9 cellular contexts compared by ENCODE assay signal in the genomic region with DNA sequence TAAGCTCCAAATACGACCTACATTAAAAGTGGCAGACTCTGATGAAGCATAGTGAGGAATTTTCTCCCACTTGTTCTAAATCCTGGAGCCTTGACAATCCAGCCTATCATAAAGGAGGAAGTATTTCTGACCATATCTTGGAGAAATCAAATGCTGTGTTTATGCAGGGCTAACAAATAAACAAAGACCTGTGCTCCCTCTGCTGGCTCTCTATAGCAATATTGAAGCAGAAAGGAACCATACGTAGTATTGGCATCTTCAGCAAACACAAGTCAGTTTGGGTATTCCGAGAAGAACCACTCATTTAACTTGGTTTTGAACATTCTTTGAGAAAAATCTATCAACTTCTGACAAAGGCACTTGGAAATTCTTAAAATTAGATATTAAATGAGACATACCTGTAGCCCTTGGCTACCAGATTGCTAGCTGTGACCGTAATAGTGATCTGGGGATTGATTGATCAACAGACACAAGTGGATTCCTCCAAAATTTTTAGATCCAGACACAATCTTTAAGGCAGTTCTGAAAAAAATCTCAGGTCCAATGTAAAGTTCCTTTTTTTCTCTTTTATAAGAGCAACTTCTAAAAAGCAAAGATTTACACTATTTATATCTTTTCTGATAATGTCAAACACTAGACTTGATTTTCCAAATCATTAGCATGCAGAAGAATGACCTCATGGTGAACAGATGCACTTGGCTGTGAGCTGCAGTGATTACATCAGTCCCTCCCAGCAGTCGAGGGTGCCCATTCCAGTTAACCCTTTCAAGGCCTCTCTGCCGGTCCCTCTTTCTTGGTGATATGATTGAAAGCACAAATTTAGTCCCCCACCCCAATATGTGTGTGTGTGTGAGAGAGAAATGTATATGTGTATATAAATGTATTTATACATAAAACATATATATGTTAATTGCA. TPM values are rescaled to one million over a fixed set of nuclear protein-coding genes. Genes with fewer than 3 reads are reported as not detected.
A peak's percentile ranks its signal among the peaks of the same experiment; 100 is the strongest.
DNase-seq lines count a peak whose midpoint lies in the region; ATAC-seq and TF ChIP-seq lines count a peak whose summit lies in the region.
"Had no signal": no experiment of that assay in that cellular context is flagged by ENCODE, and none has a peak within 500 bp of the region (broad histone marks: within the 10 kb centered on the region; RNA-seq: fewer than 3 reads in every experiment).

No MANE protein-coding gene starts in this region.

- no peak for TF ChIP-seq POLR2A in testis (IDR thresholded peaks at IDR 0.05)

- peak; percentile 10 for TF ChIP-seq CTCF in cardiac muscle cell (IDR thresholded peaks at IDR 0.05; ENCODE audit: low read depth, low read length)
- TF ChIP-seq CTCF in choroid plexus epithelial cell (conservative IDR thresholded peaks at IDR 0.05; ENCODE audit: low read depth, low read length): peak; percentile 46
- TF ChIP-seq CTCF in testis (IDR thresholded peaks at IDR 0.05): peak in 2 of 3 experiments; percentile 9 to 11

- 57% methylated on average over 6 of the region's 6 CpGs for WGBS in right cardiac atrium
- WGBS in testis, 2 donors: 74 to 77% methylated on average over 6 of the region's 6 CpGs

- intact Hi-C loops in right cardiac atrium (cut with DNase I): no loop called here
- intact Hi-C loops in testis (cut with DNase I; ENCODE audit: low total_unique reads): no loop called here

- H3K9me3 ChIP-seq in cardiac muscle cell (ENCODE audit: low read depth) (no peaks in the 10 kb centered on the region), right cardiac atrium (ENCODE audit: control insufficient read depth, low read length) (no peaks in the 10 kb centered on the region), testis (no peaks in the 10 kb centered on the region)

- H3K27me3 ChIP-seq in cardiac muscle cell (peaks cover 11% of the 10 kb centered on the region), right cardiac atrium (ENCODE audit: control insufficient read depth, insufficient read depth) (no peaks in the 10 kb centered on the region), testis (no peaks in the 10 kb centered on the region)

- H3K36me3 ChIP-seq in cardiac muscle cell (no peaks in the 10 kb centered on the region), testis (ENCODE audit: low read depth, missing control alignments) (no peaks in the 10 kb centered on the region)

- peak in 1 of 2 donors; percentile 3 for DNase-seq in cardiac muscle cell (ENCODE audit: low read depth in 1 of 2, low spot score in 1 of 2)
- no peak for DNase-seq in right cardiac atrium
- peak; percentile 58 for DNase-seq in NCI-H524 treated with DMSO at 0.1 percent for 48 hours (lab: John Stamatoyannopoulos, UW)
- peak; percentile 42 for DNase-seq in choroid plexus epithelial cell (ENCODE audit: low read depth)
- no peak for DNase-seq in testis
- DNase-seq in epidermal melanocyte (ENCODE audit: insufficient read length, low spot score): no peak
- DNase-seq in NOMO-1 (lab: John Stamatoyannopoulos, UW; ENCODE audit: unreplicated experiment in 2 of 2): no peak
- DNase-seq in activated T-cell treated with anti-CD3 and anti-CD28 coated beads, Interleukin-2, amount 50 U/mL, for 48 hours: no peak

- H3K4me3 ChIP-seq in cardiac muscle cell (no peak overlapping the region), right cardiac atrium (ENCODE audit: low read length) (no peak overlapping the region), choroid plexus epithelial cell (ENCODE audit: low read depth, low read length) (no peak overlapping the region), testis (no peak overlapping the region)

- H3K27ac ChIP-seq in cardiac muscle cell (no peak overlapping the region), right cardiac atrium (ENCODE audit: low read length) (no peak overlapping the region), testis (no peak overlapping the region)

- H3K4me1 ChIP-seq in cardiac muscle cell (ENCODE audit: low read depth) (peaks cover 12% of the 10 kb centered on the region), right cardiac atrium (ENCODE audit: control insufficient read depth, insufficient read depth, low read length) (peaks cover 1% of the 10 kb centered on the region), testis (no peaks in the 10 kb centered on the region)

- ATAC-seq in right cardiac atrium: no peak

RNA-seq across cellular contexts. Expression of a gene that starts 40.2 kb away (rescaled TPM):
- total RNA-seq in cardiac muscle cell: not detected in 2 replicates
- not detected in 2 replicates for polyA plus RNA-seq in cardiac muscle cell
- not detected for total RNA-seq in right cardiac atrium
- not detected for polyA plus RNA-seq in right cardiac atrium
- total RNA-seq in testis: 1 to 10 TPM; 2.7 to 2.8 TPM
- polyA plus RNA-seq in testis (ENCODE audit: insufficient read depth, low read depth, low replicate concordance): 0.84 TPM
- total RNA-seq: Daoy had no signal

Comparison
In these comparisons a context has a peak if more than half of its experiments do, and no peak if none do; other contexts are left out.
1. DNase-seq: peak in NCI-H524 treated with DMSO at 0.1 percent for 48 hours (single experiment) and choroid plexus epithelial cell (single experiment); none in right cardiac atrium (0 of 3), testis (single experiment), epidermal melanocyte (single experiment), NOMO-1 (0 of 2) and activated T-cell treated with anti-CD3 and anti-CD28 coated beads, Interleukin-2, amount 50 U/mL, for 48 hours (0 of 2).
2. Peak in every context shown above with its lines, with median percentiles within 50 percentile points of each other: CTCF ChIP-seq.